18 cellular contexts compared by ENCODE assay signal in genomic region chr11:131667566-131667965, GRCh38.
"Had no signal": no experiment of that assay in that cellular context is flagged by ENCODE, and none has a peak within 500 bp of the region (broad histone marks: within the 10 kb centered on the region; RNA-seq: fewer than 3 reads in every experiment).

No MANE protein-coding gene starts in this region.

- H2AFZ ChIP-seq: hepatocyte had no signal

- H3K36me3 ChIP-seq: neutrophil, right lobe of liver, stomach, thyroid gland, upper lobe of left lung, uterus had no signal

- H3K27ac ChIP-seq: foreskin keratinocyte, hepatocyte, neutrophil, psoas muscle, right lobe of liver, stomach, thyroid gland, upper lobe of left lung, uterus had no signal

- H3K4me2 ChIP-seq: hepatocyte had no signal

- H3K27me3 ChIP-seq: foreskin keratinocyte, neutrophil, right lobe of liver, thyroid gland, upper lobe of left lung, uterus had no signal

- DNase-seq: cortex of kidney; effector memory CD8-positive, alpha-beta T cell; foreskin keratinocyte; mesendoderm; naive thymus-derived CD4-positive, alpha-beta T cell; nephron progenitor cell; psoas muscle; retina; right lobe of liver; stimulated activated CD4-positive, alpha-beta T cell treated with anti-CD3 and anti-CD28 coated beads, Interleukin-12 subunit alpha, Interleukin-12 subunit beta, amount 100 ng/mL, for 4 hours; stimulated activated naive CD4-positive, alpha-beta T cell; stomach; thyroid gland; upper lobe of left lung; uterus had no signal

- H3K79me2 ChIP-seq: hepatocyte had no signal

- ATAC-seq: effector memory CD8-positive, alpha-beta T cell; foreskin keratinocyte; psoas muscle; right lobe of liver had no signal

- H3K9me3 ChIP-seq: neutrophil, psoas muscle, right lobe of liver, stomach, thyroid gland, upper lobe of left lung, uterus had no signal

- H3K4me3 ChIP-seq: hepatocyte, psoas muscle, right lobe of liver, skin epidermis, stomach, thyroid gland, upper lobe of left lung, uterus had no signal

- H3K4me1 ChIP-seq: foreskin keratinocyte, psoas muscle, right lobe of liver, stomach, upper lobe of left lung, uterus had no signal
